Comparison of ENCODE assay signal across 1 cellular context in genomic region chr18:7369006-7369405, GRCh38.
TF ChIP-seq lines count a peak whose summit lies in the region.

No MANE protein-coding gene starts in this region.

TF ChIP-seq in endothelial cell of umbilical vein, 7 proteins besides CTCF, POLR2A, EP300 and RAD21 (continued from another document):
- TF ChIP-seq JUN (IDR thresholded peaks at IDR 0.05; ENCODE audit: borderline replicate concordance, insufficient read depth, insufficient read length, low read depth) (peak; percentile 67), GATA2 (IDR thresholded peaks at IDR 0.05; ENCODE audit: insufficient read depth, insufficient read length, low read depth, low read length) (peak; percentile 70), EZH2 (IDR thresholded peaks at IDR 0.05; ENCODE audit: borderline replicate concordance, low read depth, low read length, severe bottlenecking) (no peak), MAX (IDR thresholded peaks at IDR 0.05; ENCODE audit: insufficient read depth, insufficient read length) (no peak), FOS (IDR thresholded peaks at IDR 0.05; ENCODE audit: borderline replicate concordance, insufficient read depth, low read length) (peak; percentile 29)
